Comparison of ENCODE assay signal across 8 cellular contexts in genomic region chr17:19377602-19378415, GRCh38. TPM values are rescaled to one million over a fixed set of nuclear protein-coding genes. Genes with fewer than 3 reads are reported as not detected.
A peak's percentile ranks its signal among the peaks of the same experiment; 100 is the strongest.
DNase-seq lines count a peak whose midpoint lies in the region; ATAC-seq and TF ChIP-seq lines count a peak whose summit lies in the region.

No MANE protein-coding gene starts in this region.

- H3K27me3 ChIP-seq in H7 (ENCODE audit: control insufficient read depth, insufficient read depth, low read length) (no peaks in the 10 kb centered on the region), Loucy (ENCODE audit: insufficient read depth, low read length, poor library complexity, severe bottlenecking) (no peaks in the 10 kb centered on the region), RWPE2 (ENCODE audit: insufficient read depth, poor library complexity, severe bottlenecking) (no peaks in the 10 kb centered on the region)

- POLR2A ChIA-PET in naive thymus-derived CD8-positive, alpha-beta T cell (lab: Charles Lee), result interaction anchor here (0.5 to 2.8 kb wide), 14 partner anchors 9 to 1423 kb away, joined by 3 to 42 read pairs (median 4); partner anchors contain the start of genes AKAP10, ALDH3A2, B9D1 and MFAP4

- peak; percentile 98 for DNase-seq in ELR (ENCODE audit: low read depth)
- peak; percentile 100 for DNase-seq in H7
- peak; percentile 98 for DNase-seq in RWPE2 (ENCODE audit: low spot score)
- peak; percentile 93 for DNase-seq in activated effector memory CD4-positive, alpha-beta T cell treated with Interleukin-2 at 50 U/mL for 16 hours
- DNase-seq in fibroblast of peridontal ligament (ENCODE audit: extremely low read depth), result peak; percentile 97
- DNase-seq in naive thymus-derived CD8-positive, alpha-beta T cell, result peak; percentile 86 to 96 (median 90)
- peak; percentile 99 for DNase-seq in stimulated activated naive B cell treated with anti-CD40 and anti-IgM and Interleukin-4, amounts not matched to agents 10 μg/mL and 1 μg/mL and 100 μg/mL, for 72 hours

- H3K79me2 ChIP-seq in Loucy (ENCODE audit: insufficient read depth, low read length), result peaks cover 27% of the 10 kb centered on the region

- peaks cover 24% of the 10 kb centered on the region for H3K36me3 ChIP-seq in H7 (replicated peaks; ENCODE audit: control insufficient read depth, insufficient read depth, low read length)
- peaks cover 14% of the 10 kb centered on the region; the same call in 1 of the 2 replicates for H3K36me3 ChIP-seq in Loucy (ENCODE audit: insufficient read depth, low read length)
- H3K36me3 ChIP-seq in RWPE2 (ENCODE audit: low read depth), result peaks cover 34% of the 10 kb centered on the region

- H3K4me3 ChIP-seq in H7 (ENCODE audit: insufficient read depth, low read depth, low read length) (peak overlapping the region; percentile 89), Loucy (ENCODE audit: low read length, poor library complexity, severe bottlenecking) (peak overlapping the region; percentile 92), RWPE2 (ENCODE audit: severe bottlenecking) (peak overlapping the region; percentile 65)

- H2AFZ ChIP-seq in Loucy (ENCODE audit: low read length), result peak overlapping the region; percentile 97

- H3K9me3 ChIP-seq in Loucy (ENCODE audit: insufficient read depth, low read depth, low read length) (no peaks in the 10 kb centered on the region), RWPE2 (ENCODE audit: severe bottlenecking) (no peaks in the 10 kb centered on the region)

- H3K4me1 Mint-ChIP-seq in naive thymus-derived CD8-positive, alpha-beta T cell, result peaks cover 12 to 23% (median 14%) of the 10 kb centered on the region in 4 donors
- H3K4me1 Mint-ChIP-seq in stimulated activated naive B cell treated with anti-CD40 and anti-IgM and Interleukin-4, amounts not matched to agents 10 μg/mL and 1 μg/mL and 100 μg/mL, for 72 hours, result peaks cover 11 to 29% of the 10 kb centered on the region in 2 donors

- H3F3A ChIP-seq in Loucy (ENCODE audit: low read depth), result no peaks in the 10 kb centered on the region

- H3K36me3 Mint-ChIP-seq in naive thymus-derived CD8-positive, alpha-beta T cell, result peaks cover 0 to 17% (median 7%) of the 10 kb centered on the region in 3 donors
- peaks cover 17 to 21% of the 10 kb centered on the region in 2 donors for H3K36me3 Mint-ChIP-seq in stimulated activated naive B cell treated with anti-CD40 and anti-IgM and Interleukin-4, amounts not matched to agents 10 μg/mL and 1 μg/mL and 100 μg/mL, for 72 hours

- H3K9ac ChIP-seq in Loucy (ENCODE audit: low read depth, low read length, poor library complexity, severe bottlenecking), result peak overlapping the region; percentile 86

- H3K9me2 ChIP-seq in Loucy (replicated peaks; ENCODE audit: low read depth, low read length), result no peaks in the 10 kb centered on the region

- peak; percentile 92 for ATAC-seq in RWPE2 (ENCODE audit: low read depth)
- ATAC-seq in naive thymus-derived CD8-positive, alpha-beta T cell, result peak; percentile 88
- ATAC-seq in stimulated activated naive B cell treated with anti-CD40 and anti-IgM and Interleukin-4, amounts not matched to agents 10 μg/mL and 1 μg/mL and 100 μg/mL, for 72 hours (replicated peaks), result peak; percentile 94 to 97

- peak overlapping the region; percentile 94 to 100 (median 99) for H3K4me3 Mint-ChIP-seq in naive thymus-derived CD8-positive, alpha-beta T cell
- peak overlapping the region; percentile 98 to 100 for H3K4me3 Mint-ChIP-seq in stimulated activated naive B cell treated with anti-CD40 and anti-IgM and Interleukin-4, amounts not matched to agents 10 μg/mL and 1 μg/mL and 100 μg/mL, for 72 hours

- H3K27me3 Mint-ChIP-seq in naive thymus-derived CD8-positive, alpha-beta T cell, result no peaks in the 10 kb centered on the region
- H3K27me3 Mint-ChIP-seq in stimulated activated naive B cell treated with anti-CD40 and anti-IgM and Interleukin-4, amounts not matched to agents 10 μg/mL and 1 μg/mL and 100 μg/mL, for 72 hours, result no peaks in the 10 kb centered on the region

- peak overlapping the region; percentile 95 to 99 (median 98) for H3K27ac Mint-ChIP-seq in naive thymus-derived CD8-positive, alpha-beta T cell
- H3K27ac Mint-ChIP-seq in stimulated activated naive B cell treated with anti-CD40 and anti-IgM and Interleukin-4, amounts not matched to agents 10 μg/mL and 1 μg/mL and 100 μg/mL, for 72 hours, result peak overlapping the region; percentile 99

- H3K27ac ChIP-seq in RWPE2 (ENCODE audit: poor library complexity, severe bottlenecking), result peak overlapping the region; percentile 90

- H3K9me3 Mint-ChIP-seq in naive thymus-derived CD8-positive, alpha-beta T cell, result no peaks in the 10 kb centered on the region
- no peaks in the 10 kb centered on the region for H3K9me3 Mint-ChIP-seq in stimulated activated naive B cell treated with anti-CD40 and anti-IgM and Interleukin-4, amounts not matched to agents 10 μg/mL and 1 μg/mL and 100 μg/mL, for 72 hours

- no peak for TF ChIP-seq CTCF in Loucy (conservative IDR thresholded peaks at IDR 0.05; ENCODE audit: low read length)
- no peak for TF ChIP-seq CTCF in RWPE2 (IDR thresholded peaks at IDR 0.05; ENCODE audit: poor library complexity, severe bottlenecking)

- H3K4me1 ChIP-seq in Loucy (ENCODE audit: insufficient read depth, low read length, poor library complexity, severe bottlenecking) (peaks cover 11% of the 10 kb centered on the region), RWPE2 (ENCODE audit: insufficient read depth, poor library complexity, severe bottlenecking) (no peaks in the 10 kb centered on the region)

- H3K4me2 ChIP-seq in Loucy (ENCODE audit: low read depth, low read length, poor library complexity, severe bottlenecking), result peak overlapping the region; percentile 90

- H4K20me1 ChIP-seq in Loucy (ENCODE audit: insufficient read depth, low read length, poor library complexity, severe bottlenecking), result no peaks in the 10 kb centered on the region

RNA-seq across cellular contexts. Expression of gene MAPK7, which starts 0.5 kb away (rescaled TPM):
- total RNA-seq in H7 (2014; rRNA removed; shearing (Covaris generic)), result 26.1 and 30.4 TPM in 2 replicates
- 10 to 100 TPM; 21.2 to 22.2 TPM for total RNA-seq in naive thymus-derived CD8-positive, alpha-beta T cell
- polyA plus RNA-seq in naive thymus-derived CD8-positive, alpha-beta T cell, result 1 to 10 TPM; 2.9 to 7.7 (median 3.1) TPM

RNA-seq across cellular contexts. Expression of gene MFAP4, which starts 9.2 kb away (rescaled TPM):
- 22.2 and 24.8 TPM in 2 replicates for total RNA-seq in H7 (2014; rRNA removed; shearing (Covaris generic))
- total RNA-seq in naive thymus-derived CD8-positive, alpha-beta T cell, result not detected
- not detected for polyA plus RNA-seq in naive thymus-derived CD8-positive, alpha-beta T cell

RNA-seq across cellular contexts. Expression of gene B9D1, which starts 15.3 kb away (rescaled TPM):
- total RNA-seq in H7 (2014; rRNA removed; shearing (Covaris generic)), result 61.5 and 63.5 TPM in 2 replicates
- 1 to 10 TPM; 1.9 to 3.1 TPM for total RNA-seq in naive thymus-derived CD8-positive, alpha-beta T cell
- polyA plus RNA-seq in naive thymus-derived CD8-positive, alpha-beta T cell, result 1 to 10 TPM in 1 of 3 donors, under 1 TPM in 2; 0.75 to 1.8 (median 0.91) TPM

RNA-seq across cellular contexts. Expression of gene RNF112, which starts 33.2 kb away (rescaled TPM):
- total RNA-seq in H7 (2014; rRNA removed; shearing (Covaris generic)), result 2.3 and 3.0 TPM in 2 replicates
- 1 to 10 TPM; 1.3 to 2.2 TPM for total RNA-seq in naive thymus-derived CD8-positive, alpha-beta T cell
- polyA plus RNA-seq in naive thymus-derived CD8-positive, alpha-beta T cell, result under 1 TPM in 1 of 3 donors, not detected in 2; 0.22 TPM

Comparison
In these comparisons a context has a peak if more than half of its experiments do, and no peak if none do; other contexts are left out.
1. Peak in every context shown above with its lines: DNase-seq, ATAC-seq, H3K4me3 ChIP-seq and H3K27ac ChIP-seq.
2. RNA of gene MFAP4, which starts 9.2 kb away (total RNA-seq): 22.2 to 24.8 TPM in H7; not detected in naive thymus-derived CD8-positive, alpha-beta T cell; every median in the first group is over 10 times any median in the second.
3. RNA of gene B9D1, which starts 15.3 kb away (total RNA-seq): 61.5 to 63.5 TPM in H7; 1.9 to 3.1 TPM in naive thymus-derived CD8-positive, alpha-beta T cell; every median in the first group is over 10 times any median in the second.